In the genomic region with DNA sequence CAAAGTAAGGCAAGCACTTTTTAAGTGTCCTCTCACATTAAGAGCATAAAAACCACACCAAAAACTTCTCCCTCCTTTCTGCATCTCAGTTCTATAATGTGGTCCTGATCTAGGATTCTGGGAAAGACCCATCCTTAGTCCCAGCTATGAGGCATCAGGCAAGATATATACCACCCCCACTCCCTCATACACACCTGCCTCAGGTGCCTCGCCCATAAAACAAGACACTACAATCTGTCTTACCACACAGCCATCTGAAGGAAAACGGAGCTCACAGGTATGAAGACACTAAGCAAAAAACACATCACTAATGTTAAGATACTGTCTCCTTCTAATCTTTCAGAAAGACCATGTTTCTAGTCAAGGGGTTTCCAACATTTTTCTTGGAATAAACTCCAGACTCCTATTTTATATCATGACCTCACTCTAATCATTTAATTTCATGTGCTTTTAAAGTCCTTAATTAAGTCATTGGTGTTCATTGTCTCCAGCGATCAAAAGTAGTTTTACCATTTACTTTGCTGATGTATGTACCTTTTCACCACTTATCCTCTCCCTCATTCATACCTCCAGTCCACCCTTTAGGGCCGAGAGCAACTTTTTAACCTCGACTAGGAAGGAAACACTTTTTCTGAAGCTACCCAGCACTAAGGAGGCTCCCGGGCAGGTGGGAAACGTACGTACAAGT, we compare ENCODE assay signal across 8 cellular contexts. TPM values are rescaled to one million over a fixed set of nuclear protein-coding genes. Genes with fewer than 3 reads are reported as not detected.
DNase-seq lines count a peak whose midpoint lies in the region; ATAC-seq and TF ChIP-seq lines count a peak whose summit lies in the region.

No MANE protein-coding gene starts in this region.

- DNase-seq in activated CD8-positive, alpha-beta memory T cell treated with anti-CD3 and anti-CD28 coated beads, Interleukin-2, amount 10 ng/mL, durations not matched to agents 7 days and 5 days, result no peak
- no peak for DNase-seq in activated CD8-positive, alpha-beta memory T cell treated with anti-CD3 and anti-CD28 coated beads for 24 hours
- no peak for DNase-seq in activated naive CD8-positive, alpha-beta T cell treated with anti-CD3 and anti-CD28 coated beads, Interleukin-2, amount 50 U/mL, for 24 hours
- DNase-seq in left lung (no peak), medulla oblongata (ENCODE audit: extremely low spot score) (no peak), ecto neural progenitor cell (ENCODE audit: low spot score) (no peak)
- no peak for DNase-seq in activated effector memory CD4-positive, alpha-beta T cell treated with anti-CD3 and anti-CD28 coated beads, Interleukin-2, amount 50 U/mL, for 16 hours

- H3K27ac Mint-ChIP-seq in activated CD8-positive, alpha-beta memory T cell treated with anti-CD3 and anti-CD28 coated beads, Interleukin-2, amount 10 ng/mL, durations not matched to agents 7 days and 5 days, result peak overlapping the region; percentile 90
- H3K27ac Mint-ChIP-seq in activated naive CD8-positive, alpha-beta T cell treated with anti-CD3 and anti-CD28 coated beads, Interleukin-2, amount 50 U/mL, for 24 hours, result peak overlapping the region; percentile 93

- H3K4me1 Mint-ChIP-seq in activated CD8-positive, alpha-beta memory T cell treated with anti-CD3 and anti-CD28 coated beads, Interleukin-2, amount 10 ng/mL, durations not matched to agents 7 days and 5 days, result peaks cover 66% of the 10 kb centered on the region
- peaks cover 83% of the 10 kb centered on the region for H3K4me1 Mint-ChIP-seq in activated naive CD8-positive, alpha-beta T cell treated with anti-CD3 and anti-CD28 coated beads, Interleukin-2, amount 50 U/mL, for 24 hours

- H3K4me1 ChIP-seq in left lung (peaks cover 43 to 85% of the 10 kb centered on the region in 2 donors), thymus (ENCODE audit: control insufficient read depth, insufficient read depth, low read length) (peaks cover 59% of the 10 kb centered on the region)

- H3K9me3 ChIP-seq in left lung, result no peaks in the 10 kb centered on the region
- H3K9me3 ChIP-seq in thymus (ENCODE audit: control insufficient read depth), result no peaks in the 10 kb centered on the region

- H3K36me3 ChIP-seq in left lung (no peaks in the 10 kb centered on the region), thymus (ENCODE audit: control insufficient read depth, insufficient read depth) (peaks cover 8% of the 10 kb centered on the region)

- WGBS in thymus, result 14% methylated on average over 8 of the region's 8 CpGs

- intact Hi-C loops in left lung (cut with DNase I), result no loop called here

- H3K36me3 Mint-ChIP-seq in activated CD8-positive, alpha-beta memory T cell treated with anti-CD3 and anti-CD28 coated beads, Interleukin-2, amount 10 ng/mL, durations not matched to agents 7 days and 5 days, result peaks cover 38% of the 10 kb centered on the region
- H3K36me3 Mint-ChIP-seq in activated naive CD8-positive, alpha-beta T cell treated with anti-CD3 and anti-CD28 coated beads, Interleukin-2, amount 50 U/mL, for 24 hours (ENCODE audit: low read depth), result peaks cover 50% of the 10 kb centered on the region

- peak overlapping the region; percentile 97 for H3K4me3 Mint-ChIP-seq in activated CD8-positive, alpha-beta memory T cell treated with anti-CD3 and anti-CD28 coated beads, Interleukin-2, amount 10 ng/mL, durations not matched to agents 7 days and 5 days
- H3K4me3 Mint-ChIP-seq in activated naive CD8-positive, alpha-beta T cell treated with anti-CD3 and anti-CD28 coated beads, Interleukin-2, amount 50 U/mL, for 24 hours, result peak overlapping the region; percentile 98

- no peak for TF ChIP-seq CTCF in left lung (IDR thresholded peaks at IDR 0.05)

- H3K9me3 Mint-ChIP-seq in activated CD8-positive, alpha-beta memory T cell treated with anti-CD3 and anti-CD28 coated beads, Interleukin-2, amount 10 ng/mL, durations not matched to agents 7 days and 5 days (ENCODE audit: low read depth), result no peaks in the 10 kb centered on the region
- H3K9me3 Mint-ChIP-seq in activated naive CD8-positive, alpha-beta T cell treated with anti-CD3 and anti-CD28 coated beads, Interleukin-2, amount 50 U/mL, for 24 hours, result no peaks in the 10 kb centered on the region

- peak overlapping the region; percentile 77 to 80 for H3K4me3 ChIP-seq in left lung
- peak overlapping the region; percentile 56 for H3K4me3 ChIP-seq in thymus (ENCODE audit: low read length)

- CTCF ChIA-PET in activated CD8-positive, alpha-beta memory T cell treated with anti-CD3 and anti-CD28 coated beads, Interleukin-2, amount 10 ng/mL, durations not matched to agents 7 days and 5 days (lab: Charles Lee), result interaction anchor here (0.8 to 17.0 kb wide), 17 partner anchors 10 to 180 kb away, joined by 3 to 144 read pairs (median 6); a partner anchor contains a TSS

- H3K27ac ChIP-seq in left lung (peak overlapping the region; percentile 92 to 96), thymus (ENCODE audit: low read depth) (peak overlapping the region; percentile 62)

- H3K27me3 ChIP-seq in left lung, result no peaks in the 10 kb centered on the region
- H3K27me3 ChIP-seq in thymus (ENCODE audit: control insufficient read depth, insufficient read depth), result no peaks in the 10 kb centered on the region

- no peaks in the 10 kb centered on the region for H3K27me3 Mint-ChIP-seq in activated CD8-positive, alpha-beta memory T cell treated with anti-CD3 and anti-CD28 coated beads, Interleukin-2, amount 10 ng/mL, durations not matched to agents 7 days and 5 days
- H3K27me3 Mint-ChIP-seq in activated naive CD8-positive, alpha-beta T cell treated with anti-CD3 and anti-CD28 coated beads, Interleukin-2, amount 50 U/mL, for 24 hours, result peaks cover 4% of the 10 kb centered on the region

- no peak for ATAC-seq in activated CD8-positive, alpha-beta memory T cell treated with anti-CD3 and anti-CD28 coated beads, Interleukin-2, amount 10 ng/mL, durations not matched to agents 7 days and 5 days
- ATAC-seq in activated naive CD8-positive, alpha-beta T cell treated with anti-CD3 and anti-CD28 coated beads, Interleukin-2, amount 50 U/mL, for 24 hours, result no peak
- no peak for ATAC-seq in left lung

RNA-seq across cellular contexts. Expression of a gene that starts 1.1 kb away (rescaled TPM):
- 10 to 100 TPM; 39.3 to 43.0 TPM for total RNA-seq in activated CD8-positive, alpha-beta memory T cell treated with anti-CD3 and anti-CD28 coated beads, Interleukin-2, amount 10 ng/mL, durations not matched to agents 7 days and 5 days
- total RNA-seq in left lung, result 10 to 100 TPM; 11.3 to 13.1 TPM
- polyA plus RNA-seq in thymus, result 21.8 TPM

RNA-seq across cellular contexts. Expression of a gene that starts 53.8 kb away (rescaled TPM):
- total RNA-seq in activated CD8-positive, alpha-beta memory T cell treated with anti-CD3 and anti-CD28 coated beads, Interleukin-2, amount 10 ng/mL, durations not matched to agents 7 days and 5 days, result under 1 TPM; 0.23 to 0.49 TPM
- not detected for total RNA-seq in left lung
- 0.21 TPM for polyA plus RNA-seq in thymus
